Comparison of ENCODE assay signal across 8 cellular contexts in the genomic region with DNA sequence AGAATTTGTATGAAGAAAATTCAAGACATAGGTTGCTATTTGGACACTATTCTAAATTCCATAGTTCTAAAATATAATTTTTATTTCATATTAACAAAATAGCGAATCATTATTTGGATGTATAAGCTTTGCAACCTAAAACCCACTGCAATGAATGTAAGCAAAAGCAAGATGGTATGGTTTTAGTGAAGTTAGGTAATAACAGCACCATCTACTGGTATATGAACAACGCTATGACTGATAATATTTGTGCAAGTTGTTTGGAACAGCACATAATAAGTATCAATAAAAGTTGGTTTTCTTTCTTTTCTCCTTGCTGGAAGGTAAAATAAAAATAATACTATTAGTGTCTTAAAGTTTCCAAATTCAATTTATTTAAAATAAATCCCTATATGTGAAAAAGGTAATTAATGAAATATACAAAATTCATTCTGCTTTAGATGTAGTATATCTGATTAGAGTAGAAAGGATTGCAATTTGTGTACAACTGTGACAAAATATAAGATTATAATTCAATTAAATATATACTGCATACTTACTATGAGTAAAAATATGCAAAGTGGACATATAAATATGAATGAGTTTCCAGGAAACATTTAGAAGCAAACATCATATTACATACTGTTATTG.
DNase-seq lines count a peak whose midpoint lies in the region; ATAC-seq and TF ChIP-seq lines count a peak whose summit lies in the region.

No MANE protein-coding gene starts in this region.

- peaks cover 8% of the 10 kb centered on the region for H3K27me3 Mint-ChIP-seq in stimulated activated naive CD8-positive, alpha-beta T cell treated with anti-CD3 and anti-CD28 coated beads, Interleukin-15, amount 100 ng/mL, for 72 hours

- no peak overlapping the region for H3K27ac Mint-ChIP-seq in stimulated activated naive CD8-positive, alpha-beta T cell treated with anti-CD3 and anti-CD28 coated beads, Interleukin-15, amount 100 ng/mL, for 72 hours

- no peak for TF ChIP-seq POLR2A in Peyer's patch (IDR thresholded peaks at IDR 0.05)

- H3K27ac ChIP-seq in Peyer's patch: no peak overlapping the region

- no peaks in the 10 kb centered on the region for H3K4me1 ChIP-seq in Peyer's patch

- peak in 4 of 6 experiments; percentile 26 to 55 (median 54) for TF ChIP-seq CTCF in Peyer's patch (IDR thresholded peaks at IDR 0.05)

- no peaks in the 10 kb centered on the region for H3K4me1 Mint-ChIP-seq in stimulated activated naive CD8-positive, alpha-beta T cell treated with anti-CD3 and anti-CD28 coated beads, Interleukin-15, amount 100 ng/mL, for 72 hours

- no peaks in the 10 kb centered on the region for H3K27me3 ChIP-seq in Peyer's patch

- H3K4me3 Mint-ChIP-seq in stimulated activated naive CD8-positive, alpha-beta T cell treated with anti-CD3 and anti-CD28 coated beads, Interleukin-15, amount 100 ng/mL, for 72 hours: no peak overlapping the region

- no peak overlapping the region for H3K4me3 ChIP-seq in Peyer's patch

- no peaks in the 10 kb centered on the region for H3K36me3 ChIP-seq in Peyer's patch

- ATAC-seq in HG03442 (IDR thresholded peaks at IDR 0.05; ENCODE audit: unreplicated experiment) (peak; percentile 72), HG03025 (IDR thresholded peaks at IDR 0.05; ENCODE audit: low FRiP score, unreplicated experiment) (no peak)
- no peak for ATAC-seq in stimulated activated naive CD8-positive, alpha-beta T cell treated with anti-CD3 and anti-CD28 coated beads, Interleukin-15, amount 100 ng/mL, for 72 hours

- no peaks in the 10 kb centered on the region for H3K9me3 Mint-ChIP-seq in stimulated activated naive CD8-positive, alpha-beta T cell treated with anti-CD3 and anti-CD28 coated beads, Interleukin-15, amount 100 ng/mL, for 72 hours

- DNase-seq in NCI-H82 (lab: John Stamatoyannopoulos, UW) (peak; percentile 7), NCI-H82 treated with DMSO at 0.1 percent for 48 hours (lab: John Stamatoyannopoulos, UW; ENCODE audit: unreplicated experiment) (no peak), Peyer's patch (no peak), fibroblast of gingiva (ENCODE audit: low read depth) (peak; percentile 4), stromal cell of bone marrow (ENCODE audit: low read depth) (peak; percentile 3)
- no peak for DNase-seq in stimulated activated naive CD8-positive, alpha-beta T cell treated with anti-CD3 and anti-CD28 coated beads, Interleukin-15, amount 100 ng/mL, for 72 hours

- no peaks in the 10 kb centered on the region for H3K9me3 ChIP-seq in Peyer's patch

Comparison
In these comparisons a context has a peak if more than half of its experiments do, and no peak if none do; other contexts are left out.
1. DNase-seq: peak in NCI-H82 (single experiment), fibroblast of gingiva (single experiment) and stromal cell of bone marrow (single experiment); none in NCI-H82 treated with DMSO at 0.1 percent for 48 hours (single experiment), Peyer's patch (0 of 3) and stimulated activated naive CD8-positive, alpha-beta T cell treated with anti-CD3 and anti-CD28 coated beads, Interleukin-15, amount 100 ng/mL, for 72 hours (0 of 2).